In the genomic region with DNA sequence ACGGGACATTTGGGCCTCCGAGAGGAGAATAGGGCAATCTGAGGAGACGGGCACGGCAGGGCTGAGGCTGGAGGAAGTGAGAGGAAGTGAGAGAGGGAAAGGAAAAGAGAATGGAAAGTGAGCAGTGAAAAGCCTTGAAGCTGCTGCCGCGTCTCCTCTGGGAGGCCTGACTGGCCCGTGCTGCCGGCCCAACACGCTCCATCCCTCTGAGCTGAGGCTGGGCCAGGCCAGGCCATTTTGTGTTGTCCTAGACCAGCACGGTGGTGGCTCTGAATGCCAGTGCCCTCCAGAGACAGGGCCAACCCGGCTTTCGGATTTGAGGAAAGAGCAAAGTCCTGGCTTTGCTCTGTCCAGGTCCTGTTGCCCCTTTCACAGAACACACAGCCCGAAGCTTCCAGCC, we compare ENCODE assay signal across 16 cellular contexts.
DNase-seq lines count a peak whose midpoint lies in the region; ATAC-seq and TF ChIP-seq lines count a peak whose summit lies in the region.
"Had no signal": no experiment of that assay in that cellular context is flagged by ENCODE, and none has a peak within 500 bp of the region (broad histone marks: within the 10 kb centered on the region; RNA-seq: fewer than 3 reads in every experiment).

No MANE protein-coding gene starts in this region.

- H3K27ac Mint-ChIP-seq in stimulated activated naive CD8-positive, alpha-beta T cell treated with anti-CD3 and anti-CD28 coated beads, Interleukin-15, amount 100 ng/mL, for 72 hours, result peak overlapping the region; percentile 59 to 85
- H3K27ac Mint-ChIP-seq in nephron progenitor cell, result peak overlapping the region; percentile 36
- H3K27ac Mint-ChIP-seq in activated CD4-positive, alpha-beta T cell treated with anti-CD3 and anti-CD28 coated beads, Interleukin-2, amount 10 ng/mL, durations not matched to agents 24 days and 14 days, result no peak overlapping the region
- H3K27ac Mint-ChIP-seq in CD8-positive, alpha-beta T cell, result no peak overlapping the region
- H3K27ac Mint-ChIP-seq: CD4-positive, alpha-beta T cell; H9 had no signal

- H3K27ac ChIP-seq in coronary artery, result no peak overlapping the region
- no peak overlapping the region for H3K27ac ChIP-seq in CD8-positive, alpha-beta T cell (ENCODE audit: low read depth, low read length)

- POLR2A ChIA-PET in CD8-positive, alpha-beta T cell (lab: Charles Lee), result no interaction called here

- CTCF ChIA-PET in CD8-positive, alpha-beta T cell (lab: Charles Lee), result no interaction called here

- no peak overlapping the region for H3K4me3 Mint-ChIP-seq in stimulated activated naive CD8-positive, alpha-beta T cell treated with anti-CD3 and anti-CD28 coated beads, Interleukin-15, amount 100 ng/mL, for 72 hours
- no peak overlapping the region for H3K4me3 Mint-ChIP-seq in nephron progenitor cell
- no peak overlapping the region for H3K4me3 Mint-ChIP-seq in activated CD4-positive, alpha-beta T cell treated with anti-CD3 and anti-CD28 coated beads, Interleukin-2, amount 10 ng/mL, durations not matched to agents 24 days and 14 days
- H3K4me3 Mint-ChIP-seq in CD8-positive, alpha-beta T cell, result no peak overlapping the region
- H3K4me3 Mint-ChIP-seq: CD4-positive, alpha-beta T cell; H9 had no signal

- H3K36me3 ChIP-seq in CD8-positive, alpha-beta T cell (ENCODE audit: insufficient read depth, low read length), result no peaks in the 10 kb centered on the region

- peak; percentile 5 for ATAC-seq in stimulated activated naive CD8-positive, alpha-beta T cell treated with anti-CD3 and anti-CD28 coated beads, Interleukin-15, amount 100 ng/mL, for 72 hours
- ATAC-seq in stimulated activated naive CD8-positive, alpha-beta T cell treated with anti-CD3 and anti-CD28 coated beads, Interleukin-15, Interleukin-2, amounts not matched to agents 100 U/mL and 50 U/mL, for 24 hours, result no peak
- ATAC-seq in CD8-positive, alpha-beta T cell, result no peak
- ATAC-seq: HepG2 had no signal

- TF ChIP-seq CTCF in coronary artery (IDR thresholded peaks at IDR 0.05) (no peak), nephron progenitor cell (IDR thresholded peaks at IDR 0.05) (no peak)
- TF ChIP-seq CTCF in CD8-positive, alpha-beta T cell (IDR thresholded peaks at IDR 0.05), result no peak

- DNase-seq in stimulated activated naive CD8-positive, alpha-beta T cell treated with anti-CD3 and anti-CD28 coated beads, Interleukin-15, amount 100 ng/mL, for 72 hours, result no peak
- DNase-seq in stimulated activated naive CD8-positive, alpha-beta T cell treated with anti-CD3 and anti-CD28 coated beads, Interleukin-15, Interleukin-2, amounts not matched to agents 100 U/mL and 50 U/mL, for 24 hours, result no peak
- peak; percentile 69 for DNase-seq in coronary artery (ENCODE audit: low spot score)
- no peak for DNase-seq in nephron progenitor cell
- DNase-seq in activated CD4-positive, alpha-beta T cell treated with anti-CD3 and anti-CD28 coated beads, Interleukin-2, amount 10 ng/mL, durations not matched to agents 24 days and 14 days, result no peak
- no peak for DNase-seq in NCI-H1105 (lab: John Stamatoyannopoulos, UW)
- DNase-seq in NCI-H510A (lab: John Stamatoyannopoulos, UW), result no peak
- DNase-seq in CD8-positive, alpha-beta T cell, result no peak
- DNase-seq: ACHN; C1 segment of cervical spinal cord; CD4-positive, alpha-beta T cell; DMS79 treated with DMSO at 0.1 percent for 48 hours; GDM1; GOT3; H9 had no signal

- intact Hi-C loops in activated CD4-positive, alpha-beta T cell treated with anti-CD3 and anti-CD28 coated beads, Interleukin-2, amount 10 ng/mL, durations not matched to agents 24 days and 14 days (cut with micrococcal nuclease), result no loop called here
- intact Hi-C loops in CD8-positive, alpha-beta T cell (cut with DNase I, micrococcal nuclease), result no loop called here

- H3K27me3 ChIP-seq in CD8-positive, alpha-beta T cell (ENCODE audit: insufficient read depth, low read length), result no peaks in the 10 kb centered on the region

- no peaks in the 10 kb centered on the region for H3K27me3 Mint-ChIP-seq in stimulated activated naive CD8-positive, alpha-beta T cell treated with anti-CD3 and anti-CD28 coated beads, Interleukin-15, amount 100 ng/mL, for 72 hours
- H3K27me3 Mint-ChIP-seq in nephron progenitor cell (ENCODE audit: low read depth, poor library complexity), result peaks cover 11% of the 10 kb centered on the region
- peaks cover 1% of the 10 kb centered on the region for H3K27me3 Mint-ChIP-seq in activated CD4-positive, alpha-beta T cell treated with anti-CD3 and anti-CD28 coated beads, Interleukin-2, amount 10 ng/mL, durations not matched to agents 24 days and 14 days
- no peaks in the 10 kb centered on the region for H3K27me3 Mint-ChIP-seq in CD8-positive, alpha-beta T cell (ENCODE audit: low read depth)
- H3K27me3 Mint-ChIP-seq: CD4-positive, alpha-beta T cell had no signal

- H3K9me3 Mint-ChIP-seq in stimulated activated naive CD8-positive, alpha-beta T cell treated with anti-CD3 and anti-CD28 coated beads, Interleukin-15, amount 100 ng/mL, for 72 hours, result no peaks in the 10 kb centered on the region
- no peaks in the 10 kb centered on the region for H3K9me3 Mint-ChIP-seq in nephron progenitor cell
- no peaks in the 10 kb centered on the region for H3K9me3 Mint-ChIP-seq in activated CD4-positive, alpha-beta T cell treated with anti-CD3 and anti-CD28 coated beads, Interleukin-2, amount 10 ng/mL, durations not matched to agents 24 days and 14 days
- H3K9me3 Mint-ChIP-seq in CD8-positive, alpha-beta T cell, result no peaks in the 10 kb centered on the region
- H3K9me3 Mint-ChIP-seq: CD4-positive, alpha-beta T cell; H9 had no signal

- no peaks in the 10 kb centered on the region for H3K4me1 Mint-ChIP-seq in stimulated activated naive CD8-positive, alpha-beta T cell treated with anti-CD3 and anti-CD28 coated beads, Interleukin-15, amount 100 ng/mL, for 72 hours
- peaks cover 23% of the 10 kb centered on the region for H3K4me1 Mint-ChIP-seq in nephron progenitor cell
- no peaks in the 10 kb centered on the region for H3K4me1 Mint-ChIP-seq in activated CD4-positive, alpha-beta T cell treated with anti-CD3 and anti-CD28 coated beads, Interleukin-2, amount 10 ng/mL, durations not matched to agents 24 days and 14 days
- no peaks in the 10 kb centered on the region for H3K4me1 Mint-ChIP-seq in CD8-positive, alpha-beta T cell (ENCODE audit: low read depth)

- no peak overlapping the region for H3K4me3 ChIP-seq in coronary artery
- no peak overlapping the region for H3K4me3 ChIP-seq in CD8-positive, alpha-beta T cell (ENCODE audit: low read depth, low read length)

- no peaks in the 10 kb centered on the region for H3K4me1 ChIP-seq in CD8-positive, alpha-beta T cell (ENCODE audit: insufficient read depth, low read length)

- H3K36me3 Mint-ChIP-seq in nephron progenitor cell (ENCODE audit: low read depth), result no peaks in the 10 kb centered on the region
- H3K36me3 Mint-ChIP-seq in activated CD4-positive, alpha-beta T cell treated with anti-CD3 and anti-CD28 coated beads, Interleukin-2, amount 10 ng/mL, durations not matched to agents 24 days and 14 days (ENCODE audit: low read depth), result no peaks in the 10 kb centered on the region
- no peaks in the 10 kb centered on the region for H3K36me3 Mint-ChIP-seq in CD8-positive, alpha-beta T cell

- no peaks in the 10 kb centered on the region for H3K9me3 ChIP-seq in CD8-positive, alpha-beta T cell (ENCODE audit: low read length)

Comparison
In these comparisons a context has a peak if more than half of its experiments do, and no peak if none do; other contexts are left out.
1. H3K27ac Mint-ChIP-seq: peak in stimulated activated naive CD8-positive, alpha-beta T cell treated with anti-CD3 and anti-CD28 coated beads, Interleukin-15, amount 100 ng/mL, for 72 hours (2 of 2) and nephron progenitor cell (single experiment); none in activated CD4-positive, alpha-beta T cell treated with anti-CD3 and anti-CD28 coated beads, Interleukin-2, amount 10 ng/mL, durations not matched to agents 24 days and 14 days (single experiment) and CD8-positive, alpha-beta T cell (single experiment).